21 cellular contexts compared by ENCODE assay signal in genomic region chr3:129085165-129085715, GRCh38. TPM values are rescaled to one million over a fixed set of nuclear protein-coding genes. Genes with fewer than 3 reads are reported as not detected.
DNase-seq lines count a peak whose midpoint lies in the region; ATAC-seq and TF ChIP-seq lines count a peak whose summit lies in the region.
"Had no signal": no experiment of that assay in that cellular context is flagged by ENCODE, and none has a peak within 500 bp of the region (broad histone marks: within the 10 kb centered on the region; RNA-seq: fewer than 3 reads in every experiment).

No MANE protein-coding gene starts in this region.

- no peak for TF ChIP-seq CTCF in CD8-positive, alpha-beta T cell (IDR thresholded peaks at IDR 0.05)
- TF ChIP-seq CTCF in neural crest cell (conservative IDR thresholded peaks at IDR 0.05): no peak

- H3K27ac Mint-ChIP-seq in activated naive CD4-positive, alpha-beta T cell treated with anti-CD3 and anti-CD28 coated beads for 36 hours: peak overlapping the region; percentile 53
- H3K27ac Mint-ChIP-seq in CD8-positive, alpha-beta T cell: peak overlapping the region; percentile 64
- H3K27ac Mint-ChIP-seq in activated naive CD4-positive, alpha-beta T cell treated with anti-CD3 and anti-CD28 coated beads, Interleukin-2, amount 50 U/mL, for 72 hours: peak overlapping the region; percentile 79 to 84
- H3K27ac Mint-ChIP-seq in neural crest cell (ENCODE audit: unreplicated experiment): peak overlapping the region; percentile 84

- H3K27me3 Mint-ChIP-seq in activated naive CD4-positive, alpha-beta T cell treated with anti-CD3 and anti-CD28 coated beads for 36 hours (ENCODE audit: low read depth): no peaks in the 10 kb centered on the region
- H3K27me3 Mint-ChIP-seq in CD8-positive, alpha-beta T cell (ENCODE audit: low read depth): no peaks in the 10 kb centered on the region
- H3K27me3 Mint-ChIP-seq in neural crest cell (ENCODE audit: low read depth): no peaks in the 10 kb centered on the region
- H3K27me3 Mint-ChIP-seq: CD4-positive, alpha-beta memory T cell had no signal

- H3K36me3 Mint-ChIP-seq in activated naive CD4-positive, alpha-beta T cell treated with anti-CD3 and anti-CD28 coated beads for 36 hours (ENCODE audit: low read depth): no peaks in the 10 kb centered on the region
- no peaks in the 10 kb centered on the region for H3K36me3 Mint-ChIP-seq in CD8-positive, alpha-beta T cell
- H3K36me3 Mint-ChIP-seq in activated naive CD4-positive, alpha-beta T cell treated with anti-CD3 and anti-CD28 coated beads, Interleukin-2, amount 50 U/mL, for 72 hours: no peaks in the 10 kb centered on the region
- H3K36me3 Mint-ChIP-seq in neural crest cell (ENCODE audit: low read depth): no peaks in the 10 kb centered on the region
- H3K36me3 Mint-ChIP-seq: CD4-positive, alpha-beta memory T cell had no signal

- no peak overlapping the region for H3K27ac ChIP-seq in CD8-positive, alpha-beta T cell (ENCODE audit: low read depth, low read length)
- H3K27ac ChIP-seq: A549 had no signal

- ATAC-seq in CD8-positive, alpha-beta T cell: no peak
- peak in 1 of 2 donors; percentile 9 for ATAC-seq in activated naive CD4-positive, alpha-beta T cell treated with anti-CD3 and anti-CD28 coated beads, Interleukin-2, amount 50 U/mL, for 72 hours
- ATAC-seq: A549 had no signal

- H3K4me3 Mint-ChIP-seq in activated naive CD4-positive, alpha-beta T cell treated with anti-CD3 and anti-CD28 coated beads for 36 hours: peak overlapping the region; percentile 18
- H3K4me3 Mint-ChIP-seq in CD8-positive, alpha-beta T cell: no peak overlapping the region
- peak overlapping the region; percentile 31 for H3K4me3 Mint-ChIP-seq in neural crest cell
- H3K4me3 Mint-ChIP-seq: CD4-positive, alpha-beta memory T cell had no signal

- no peaks in the 10 kb centered on the region for H3K9me3 ChIP-seq in CD8-positive, alpha-beta T cell (ENCODE audit: low read length)
- H3K9me3 ChIP-seq: A549 had no signal

- peaks cover 8% of the 10 kb centered on the region for H3K4me1 Mint-ChIP-seq in activated naive CD4-positive, alpha-beta T cell treated with anti-CD3 and anti-CD28 coated beads for 36 hours (ENCODE audit: low read depth)
- peaks cover 17% of the 10 kb centered on the region for H3K4me1 Mint-ChIP-seq in CD8-positive, alpha-beta T cell (ENCODE audit: low read depth)
- H3K4me1 Mint-ChIP-seq in neural crest cell: no peaks in the 10 kb centered on the region

- H3K27me3 ChIP-seq in CD8-positive, alpha-beta T cell (ENCODE audit: insufficient read depth, low read length): no peaks in the 10 kb centered on the region

- H3K36me3 ChIP-seq in CD8-positive, alpha-beta T cell (ENCODE audit: insufficient read depth, low read length): no peaks in the 10 kb centered on the region

- POLR2A ChIA-PET in CD8-positive, alpha-beta T cell (lab: Charles Lee): interaction anchor here (0.7 to 1.6 kb wide), 2 partner anchors 17 to 34 kb away, joined by 3 to 5 read pairs; no protein-coding TSS in a partner anchor

- peaks cover 12% of the 10 kb centered on the region for H3K4me1 ChIP-seq in CD8-positive, alpha-beta T cell (ENCODE audit: insufficient read depth, low read length)
- H3K4me1 ChIP-seq: A549 had no signal

- DNase-seq in activated naive CD4-positive, alpha-beta T cell treated with anti-CD3 and anti-CD28 coated beads for 36 hours: no peak
- DNase-seq in activated naive CD4-positive, alpha-beta T cell treated with anti-CD3 and anti-CD28 coated beads, Interleukin-2, amount 50 U/mL, for 16 hours: no peak
- no peak for DNase-seq in CD8-positive, alpha-beta T cell
- DNase-seq in activated naive CD4-positive, alpha-beta T cell treated with anti-CD3 and anti-CD28 coated beads, Interleukin-2, amount 50 U/mL, for 72 hours (ENCODE audit: low spot score in 2 of 2): no peak
- DNase-seq in neural crest cell (ENCODE audit: low read depth, low spot score): no peak
- no peak for DNase-seq in NCI-H1092 treated with DMSO at 0.1 percent for 48 hours (lab: John Stamatoyannopoulos, UW)
- no peak for DNase-seq in SIG-M5 treated with dmso at 0.1 percent for 504 hours (lab: John Stamatoyannopoulos, UW; ENCODE audit: unreplicated experiment)
- DNase-seq: AML-193; CD4-positive, alpha-beta memory T cell; KG1; NCI-H1048; NCI-H1694; NCI-H2107; NCI-H345; NCI-H526 treated with DMSO at 0.1 percent for 48 hours; OCI-M1; RPMI8226 had no signal

- H3K4me3 ChIP-seq in CD8-positive, alpha-beta T cell (ENCODE audit: low read depth, low read length): no peak overlapping the region
- H3K4me3 ChIP-seq: A549 had no signal

- CTCF ChIA-PET in activated naive CD4-positive, alpha-beta T cell treated with anti-CD3 and anti-CD28 coated beads for 36 hours (lab: Charles Lee): interaction anchor here (0.5 to 4.0 kb wide), 4 partner anchors 9 to 160 kb away, joined by 3 to 12 read pairs (median 4); no protein-coding TSS in a partner anchor
- CTCF ChIA-PET in CD8-positive, alpha-beta T cell (lab: Charles Lee): interaction anchor here (1.0 to 4.2 kb wide), 5 partner anchors 31 to 160 kb away, joined by 3 to 17 read pairs (median 4); no protein-coding TSS in a partner anchor

- intact Hi-C loops in activated naive CD4-positive, alpha-beta T cell treated with anti-CD3 and anti-CD28 coated beads for 36 hours (cut with micrococcal nuclease): no loop called here
- intact Hi-C loops in CD8-positive, alpha-beta T cell (cut with DNase I, micrococcal nuclease): loop anchor here in 1 of 2 experiments (10.0 kb wide), 1 partner anchor 110 kb away; no protein-coding TSS in a partner anchor

- no peaks in the 10 kb centered on the region for H3K9me3 Mint-ChIP-seq in activated naive CD4-positive, alpha-beta T cell treated with anti-CD3 and anti-CD28 coated beads for 36 hours
- no peaks in the 10 kb centered on the region for H3K9me3 Mint-ChIP-seq in CD8-positive, alpha-beta T cell
- H3K9me3 Mint-ChIP-seq in activated naive CD4-positive, alpha-beta T cell treated with anti-CD3 and anti-CD28 coated beads, Interleukin-2, amount 50 U/mL, for 72 hours: peaks cover 0 to 4% of the 10 kb centered on the region in 2 donors
- H3K9me3 Mint-ChIP-seq in neural crest cell: no peaks in the 10 kb centered on the region
- H3K9me3 Mint-ChIP-seq: CD4-positive, alpha-beta memory T cell had no signal

RNA-seq across cellular contexts. Expression of gene GP9, which starts 24.7 kb away (rescaled TPM):
- total RNA-seq in activated naive CD4-positive, alpha-beta T cell treated with anti-CD3 and anti-CD28 coated beads for 36 hours: not detected
- not detected for total RNA-seq in CD8-positive, alpha-beta T cell
- not detected for total RNA-seq in activated naive CD4-positive, alpha-beta T cell treated with anti-CD3 and anti-CD28 coated beads, Interleukin-2, amount 50 U/mL, for 72 hours
- not detected in 2 replicates for total RNA-seq in neural crest cell
- total RNA-seq: CD4-positive, alpha-beta memory T cell; Daoy; H1; M059J had no signal

RNA-seq across cellular contexts. Expression of gene RAB43, which starts 36.4 kb away (rescaled TPM):
- total RNA-seq in activated naive CD4-positive, alpha-beta T cell treated with anti-CD3 and anti-CD28 coated beads for 36 hours: 10 to 100 TPM; 73.9 to 80.0 TPM
- total RNA-seq in CD8-positive, alpha-beta T cell: 10 to 100 TPM; 45.2 to 48.6 TPM
- 10 to 100 TPM; 57.4 to 64.1 TPM for total RNA-seq in activated naive CD4-positive, alpha-beta T cell treated with anti-CD3 and anti-CD28 coated beads, Interleukin-2, amount 50 U/mL, for 72 hours
- 9.6 and 11.4 TPM in 2 replicates for total RNA-seq in neural crest cell
